Comparison of ENCODE assay signal across 1 cellular context in genomic region chr1:52549267-52549666, GRCh38.
TF ChIP-seq lines count a peak whose summit lies in the region.

No MANE protein-coding gene starts in this region.

TF ChIP-seq in HepG2, 621 proteins besides CTCF, POLR2A, EP300 and RAD21:
- TF ChIP-seq CREBL2 (CRISPR knock-in tag; IDR thresholded peaks at IDR 0.05; ENCODE audit: borderline replicate concordance) (no peak), CCAR2 (optimal IDR thresholded peaks at IDR 0.05; ENCODE audit: low read depth, low read length) (no peak)
